In genomic region chr9:5510991-5511390, GRCh38 we compare ENCODE assay signal across 8 cellular contexts. TPM values are rescaled to one million over a fixed set of nuclear protein-coding genes. Genes with fewer than 3 reads are reported as not detected.
DNase-seq lines count a peak whose midpoint lies in the region; TF ChIP-seq lines count a peak whose summit lies in the region.

No MANE protein-coding gene starts in this region.

- H2BK15ac ChIP-seq in neuronal stem cell (ENCODE audit: low read length): no peak overlapping the region

- no peak overlapping the region for H3K23ac ChIP-seq in neuronal stem cell (ENCODE audit: low read depth, low read length, poor library complexity)

- H3K79me1 ChIP-seq in neuronal stem cell (ENCODE audit: low read depth, low read length): no peaks in the 10 kb centered on the region

- no peak overlapping the region for H2AFZ ChIP-seq in neuronal stem cell (ENCODE audit: low read length)

- TF ChIP-seq CTCF in brain microvascular endothelial cell (IDR thresholded peaks at IDR 0.05; ENCODE audit: low read depth, low read length, missing control alignments): no peak
- TF ChIP-seq CTCF in osteocyte (IDR thresholded peaks at IDR 0.05): no peak

- H3K9me3 ChIP-seq in CD4-positive, alpha-beta memory T cell (ENCODE audit: control insufficient read depth in 1 of 2, low read length in 2 of 2): no peaks in the 10 kb centered on the region
- no peaks in the 10 kb centered on the region for H3K9me3 ChIP-seq in neuronal stem cell (replicated peaks in 1 of 2; ENCODE audit: control insufficient read depth in 2 of 2, insufficient read depth in 1 of 2, low read depth in 1 of 2, low read length in 2 of 2)

- peak overlapping the region in 1 of 2 donors; percentile 16 for H3K4me3 ChIP-seq in CD4-positive, alpha-beta memory T cell (ENCODE audit: low read length in 2 of 2)
- peak overlapping the region; percentile 28 for H3K4me3 ChIP-seq in brain microvascular endothelial cell (ENCODE audit: low read depth, low read length)
- H3K4me3 ChIP-seq in neuronal stem cell (ENCODE audit: low read length in 2 of 2): no peak overlapping the region

- H3K36me3 Mint-ChIP-seq in CD4-positive, alpha-beta memory T cell: no peaks in the 10 kb centered on the region
- H3K36me3 Mint-ChIP-seq in osteocyte (ENCODE audit: unreplicated experiment): peaks cover 3% of the 10 kb centered on the region

- peaks cover 0 to 3% (median 0%) of the 10 kb centered on the region in 8 donors for H3K9me3 Mint-ChIP-seq in CD4-positive, alpha-beta memory T cell
- peaks cover 5% of the 10 kb centered on the region for H3K9me3 Mint-ChIP-seq in osteocyte (ENCODE audit: unreplicated experiment)

- CTCF ChIA-PET in CD4-positive, alpha-beta memory T cell (lab: Charles Lee; ENCODE audit: partially characterized antibody): interaction anchor here (0.7 to 2.8 kb wide), 8 partner anchors 12 to 79 kb away, joined by 3 to 12 read pairs (median 7); partner anchors contain the start of gene CD274

- in situ Hi-C loops in brain microvascular endothelial cell (cut with HindIII; ENCODE audit: low pct_ligation_motif_present, low sequenced_read_pairs): no loop called here

- H4K8ac ChIP-seq in neuronal stem cell (ENCODE audit: low read depth, low read length): no peak overlapping the region

- H2BK12ac ChIP-seq in neuronal stem cell (ENCODE audit: low read length): no peak overlapping the region

- no peaks in the 10 kb centered on the region for H3K27me3 Mint-ChIP-seq in CD4-positive, alpha-beta memory T cell
- H3K27me3 Mint-ChIP-seq in osteocyte (ENCODE audit: unreplicated experiment): no peaks in the 10 kb centered on the region

- no peaks in the 10 kb centered on the region for H3K27me3 ChIP-seq in CD4-positive, alpha-beta memory T cell (ENCODE audit: insufficient read depth, low read length)
- H3K27me3 ChIP-seq in brain microvascular endothelial cell (replicated peaks) (no peaks in the 10 kb centered on the region), neuronal stem cell (ENCODE audit: control insufficient read depth in 3 of 3, insufficient read depth in 3 of 3, low read depth in 1 of 3, low read length in 3 of 3) (no peaks in the 10 kb centered on the region)

- whole genome bisulfite sequencing in neuronal stem cell (ENCODE audit: extremely low coverage in 2 of 2, insufficient read length in 2 of 2, insufficient replicate concordance in 1 of 2), 2 donors: no CpG with 5 or more reads among the region's 3 CpGs

- H3K4me3 Mint-ChIP-seq in CD4-positive, alpha-beta memory T cell: peak overlapping the region; percentile 82 to 90 (median 86)
- H3K4me3 Mint-ChIP-seq in osteocyte (ENCODE audit: unreplicated experiment): peak overlapping the region; percentile 69

- no peak overlapping the region for H4K91ac ChIP-seq in neuronal stem cell (ENCODE audit: low read depth, low read length, poor library complexity)

- H3K4ac ChIP-seq in neuronal stem cell (ENCODE audit: low read length): no peak overlapping the region

- no peak overlapping the region for H2BK5ac ChIP-seq in neuronal stem cell (ENCODE audit: low read length)

- peaks cover 34% of the 10 kb centered on the region for H3K4me1 ChIP-seq in CD4-positive, alpha-beta memory T cell (ENCODE audit: insufficient read depth, low read length)
- H3K4me1 ChIP-seq in neuronal stem cell (ENCODE audit: control insufficient read depth in 2 of 2, insufficient read depth in 1 of 2, low read depth in 1 of 2, low read length in 2 of 2): peaks cover 0 to 3% of the 10 kb centered on the region in 2 donors

- H2AK5ac ChIP-seq in neuronal stem cell (ENCODE audit: low read depth, low read length): no peak overlapping the region

- no peak overlapping the region for H3K14ac ChIP-seq in neuronal stem cell (ENCODE audit: low read length)

- H2BK120ac ChIP-seq in neuronal stem cell (ENCODE audit: low read depth, low read length): no peak overlapping the region

- H3K18ac ChIP-seq in neuronal stem cell (ENCODE audit: low read length): no peak overlapping the region

- intact Hi-C loops in CD4-positive, alpha-beta memory T cell (cut with micrococcal nuclease): loop anchor here (5.0 kb wide), 2 partner anchors 39 to 46 kb away; no protein-coding TSS in a partner anchor

- H3K4me1 Mint-ChIP-seq in CD4-positive, alpha-beta memory T cell: peaks cover 37 to 62% (median 45%) of the 10 kb centered on the region in 4 donors
- peaks cover 36% of the 10 kb centered on the region for H3K4me1 Mint-ChIP-seq in osteocyte (ENCODE audit: unreplicated experiment)

- H3K9ac ChIP-seq in neuronal stem cell (ENCODE audit: low read depth, low read length, poor library complexity): no peak overlapping the region

- H3K36me3 ChIP-seq in CD4-positive, alpha-beta memory T cell (ENCODE audit: insufficient read depth, low read length): no peaks in the 10 kb centered on the region
- H3K36me3 ChIP-seq in brain microvascular endothelial cell (replicated peaks): no peaks in the 10 kb centered on the region
- no peaks in the 10 kb centered on the region for H3K36me3 ChIP-seq in neuronal stem cell (replicated peaks in 1 of 2; ENCODE audit: control insufficient read depth in 2 of 2, insufficient read depth in 2 of 2, low read length in 2 of 2)

- no peak for DNase-seq in CD4-positive, alpha-beta memory T cell
- DNase-seq in LHCN-M2 (ENCODE audit: low read depth) (peak; percentile 23), brain microvascular endothelial cell (no peak), osteocyte (ENCODE audit: extremely low spot score, unreplicated experiment) (no peak), DMS79 treated with DMSO at 0.1 percent for 48 hours (lab: John Stamatoyannopoulos, UW) (no peak), neuronal stem cell (ENCODE audit: low spot score) (no peak), foreskin melanocyte (no peak)
- DNase-seq in stimulated activated naive CD4-positive, alpha-beta T cell (lab: John Stamatoyannopoulos, UW): no peak

- POLR2A ChIA-PET in CD4-positive, alpha-beta memory T cell (lab: Charles Lee; ENCODE audit: partially characterized antibody): interaction anchor here (0.6 to 3.6 kb wide), 10 partner anchors 11 to 98 kb away, joined by 3 to 15 read pairs (median 4); partner anchors contain the start of gene CD274

- no peak overlapping the region for H3K4me2 ChIP-seq in neuronal stem cell (ENCODE audit: insufficient read depth, low read length, poor library complexity, severe bottlenecking)

- H3K27ac Mint-ChIP-seq in CD4-positive, alpha-beta memory T cell: peak overlapping the region; percentile 80 to 95 (median 94)
- peak overlapping the region; percentile 93 for H3K27ac Mint-ChIP-seq in osteocyte (ENCODE audit: unreplicated experiment)

- H3K27ac ChIP-seq in CD4-positive, alpha-beta memory T cell (ENCODE audit: low read depth, low read length): peak overlapping the region; percentile 47
- H3K27ac ChIP-seq in brain microvascular endothelial cell (peak overlapping the region; percentile 92), neuronal stem cell (replicated peaks; ENCODE audit: low read length) (no peak overlapping the region)

RNA-seq across cellular contexts. Expression of gene PDCD1LG2, which starts 0.7 kb away (rescaled TPM):
- 1 to 10 TPM in 1 of 2 experiments, under 1 TPM in 1; 0.90 to 1.1 TPM for total RNA-seq in CD4-positive, alpha-beta memory T cell
- polyA plus RNA-seq in CD4-positive, alpha-beta memory T cell: 1 to 10 TPM; 1.1 TPM
- total RNA-seq in LHCN-M2 (2014; rRNA removed) (18.3 and 20.6 TPM in 2 replicates), osteocyte (1.7 TPM in 2 replicates)
- polyA plus RNA-seq in LHCN-M2 (2012): 9.7 TPM
- not detected for polyA plus RNA-seq in neuronal stem cell (2013, experiment 1 of 2)
- not detected for polyA plus RNA-seq in neuronal stem cell (2013, experiment 2 of 2)
